Comparison of ENCODE assay signal across 18 cellular contexts in genomic region chr12:57170408-57170807, GRCh38. TPM values are rescaled to one million over a fixed set of nuclear protein-coding genes. Genes with fewer than 3 reads are reported as not detected.
DNase-seq lines count a peak whose midpoint lies in the region; ATAC-seq and TF ChIP-seq lines count a peak whose summit lies in the region.
"Had no signal": no experiment of that assay in that cellular context is flagged by ENCODE, and none has a peak within 500 bp of the region (broad histone marks: within the 10 kb centered on the region; RNA-seq: fewer than 3 reads in every experiment).

No MANE protein-coding gene starts in this region.

- H4K91ac ChIP-seq in IMR-90 (ENCODE audit: insufficient read depth, low read depth, low read length) = no peak overlapping the region

- no peak overlapping the region for H3K4me3 Mint-ChIP-seq in activated T-helper 2 cell treated with anti-CD3 and anti-CD28 coated beads, Interferon-gamma antibody, Interleukin-2, Interleukin-4, amounts not matched to agents 10 μg/mL and 5 μg/mL and 100 μg/mL, durations not matched to agents 14 hours and 24 hours and 36 hours (ENCODE audit: low read depth)
- no peak overlapping the region for H3K4me3 Mint-ChIP-seq in stimulated activated effector memory CD8-positive, alpha-beta T cell treated with anti-CD3 and anti-CD28 coated beads, Interleukin-12 subunit alpha, Interleukin-12 subunit beta, amount 100 ng/mL, for 72 hours
- H3K4me3 Mint-ChIP-seq: CD14-positive monocyte had no signal

- H4K5ac ChIP-seq in IMR-90 (ENCODE audit: low read depth, low read length) = no peak overlapping the region

- no peak overlapping the region for H3K23ac ChIP-seq in IMR-90 (ENCODE audit: low read depth, low read length)

- no TSS peak for BruUV-seq in IMR-90 (replicated peaks; lab: Mats Ljungman, UMichigan)

- H3K4me3 ChIP-seq in IMR-90 (ENCODE audit: insufficient read depth, low read depth, low read length) (no peak overlapping the region), dorsolateral prefrontal cortex (no peak overlapping the region), smooth muscle cell (no peak overlapping the region)
- H3K4me3 ChIP-seq: PC-9, SJCRH30 had no signal

- H3K9ac ChIP-seq in IMR-90 (ENCODE audit: low read depth, low read length) (no peak overlapping the region), smooth muscle cell (ENCODE audit: low read depth) (no peak overlapping the region)

- no peak overlapping the region for H2AK9ac ChIP-seq in IMR-90 (replicated peaks; ENCODE audit: low read depth, low read length, poor library complexity)

- WGBS in IMR-90 (ENCODE audit: extremely low coverage in 2 of 2, insufficient read length in 1 of 2), 2 experiments = no CpG with 5 or more reads among the region's 1 CpG
- 96% methylated on average over 1 of the region's 1 CpG for WGBS in smooth muscle cell (ENCODE audit: low lambda C conversion rate)

- no peak overlapping the region for H2AFZ ChIP-seq in IMR-90 (replicated peaks; ENCODE audit: low read length, poor library complexity)
- H2AFZ ChIP-seq in smooth muscle cell (ENCODE audit: low read depth) = no peak overlapping the region
- H2AFZ ChIP-seq: PC-9 had no signal

- TF ChIP-seq RAD21 in IMR-90 (IDR thresholded peaks at IDR 0.05; ENCODE audit: low read length) = no peak

- H3K79me1 ChIP-seq in IMR-90 (ENCODE audit: low read depth in 1 of 2, low read length in 2 of 2) = peaks cover 10 to 55% of the 10 kb centered on the region in 2 experiments

- no peak overlapping the region for H3K4ac ChIP-seq in IMR-90 (ENCODE audit: low read depth, low read length)

- no peak overlapping the region for H3K27ac Mint-ChIP-seq in activated T-helper 2 cell treated with anti-CD3 and anti-CD28 coated beads, Interferon-gamma antibody, Interleukin-2, Interleukin-4, amounts not matched to agents 10 μg/mL and 5 μg/mL and 100 μg/mL, durations not matched to agents 14 hours and 24 hours and 36 hours
- no peak overlapping the region for H3K27ac Mint-ChIP-seq in stimulated activated effector memory CD8-positive, alpha-beta T cell treated with anti-CD3 and anti-CD28 coated beads, Interleukin-12 subunit alpha, Interleukin-12 subunit beta, amount 100 ng/mL, for 72 hours

- no peak overlapping the region for H3K56ac ChIP-seq in IMR-90 (ENCODE audit: extremely low read depth, insufficient read depth, low read length)

- no peak overlapping the region for H2BK15ac ChIP-seq in IMR-90 (ENCODE audit: low read depth, low read length)

- H3K27ac ChIP-seq in IMR-90 (ENCODE audit: insufficient read depth, low read length) (no peak overlapping the region), dorsolateral prefrontal cortex (peak overlapping the region in 31 of 59 donors; percentile 2 to 81 (median 60)), smooth muscle cell (ENCODE audit: low read depth) (no peak overlapping the region)
- H3K27ac ChIP-seq: PC-9, SJCRH30 had no signal

- intact Hi-C loops in IMR-90 (cut with micrococcal nuclease) (no loop called here), dorsolateral prefrontal cortex (cut with DNase I) (no loop called here)
- intact Hi-C loops in activated T-helper 2 cell treated with anti-CD3 and anti-CD28 coated beads, Interferon-gamma antibody, Interleukin-2, Interleukin-4, amounts not matched to agents 10 μg/mL and 5 μg/mL and 100 μg/mL, durations not matched to agents 14 hours and 24 hours and 36 hours (cut with micrococcal nuclease) = no loop called here

- no peaks in the 10 kb centered on the region for H3K27me3 ChIP-seq in IMR-90 (ENCODE audit: control insufficient read depth, insufficient read depth, low read length)
- no peaks in the 10 kb centered on the region for H3K27me3 ChIP-seq in dorsolateral prefrontal cortex
- no peaks in the 10 kb centered on the region for H3K27me3 ChIP-seq in smooth muscle cell (ENCODE audit: low read depth)
- H3K27me3 ChIP-seq: SJCRH30 had no signal

- no peak overlapping the region for H2BK20ac ChIP-seq in IMR-90 (ENCODE audit: low read depth, low read length)

- CTCF ChIA-PET in IMR-90 (lab: Yijun Ruan, JAX) = interaction anchor here (0.6 kb wide), 1 partner anchor 49 kb away, joined by 3 read pairs; no protein-coding TSS in a partner anchor

- H2BK120ac ChIP-seq in IMR-90 (ENCODE audit: low read depth, low read length) = no peak overlapping the region

- no peak overlapping the region for H3K14ac ChIP-seq in IMR-90 (replicated peaks; ENCODE audit: low read depth, low read length)

- no peak for TF ChIP-seq POLR2A in IMR-90 (IDR thresholded peaks at IDR 0.05; ENCODE audit: low read depth, low read length)

- H4K20me1 ChIP-seq in IMR-90 (ENCODE audit: insufficient read depth, low read length) (peaks cover 56% of the 10 kb centered on the region), smooth muscle cell (ENCODE audit: low read depth) (peaks cover 88% of the 10 kb centered on the region)

- no peaks in the 10 kb centered on the region for H3K79me2 ChIP-seq in smooth muscle cell (ENCODE audit: low read depth)

- DNase-seq in IMR-90 = no peak
- no peak for DNase-seq in dorsolateral prefrontal cortex
- no peak for DNase-seq in activated T-helper 2 cell treated with anti-CD3 and anti-CD28 coated beads, Interferon-gamma antibody, Interleukin-2, Interleukin-4, amounts not matched to agents 10 μg/mL and 5 μg/mL and 100 μg/mL, durations not matched to agents 14 hours and 24 hours and 36 hours (ENCODE audit: low spot score)
- no peak for DNase-seq in smooth muscle cell (lab: John Stamatoyannopoulos, UW; ENCODE audit: unreplicated experiment)
- no peak for DNase-seq in stimulated activated effector memory CD8-positive, alpha-beta T cell treated with anti-CD3 and anti-CD28 coated beads, Interleukin-12 subunit alpha, Interleukin-12 subunit beta, amount 100 ng/mL, for 72 hours (ENCODE audit: low spot score in 2 of 2)
- DNase-seq: DMS79, Karpas-422, NCI-H1048, NCI-H1436, NCI-H1930, NCI-H345, NCI-H524 treated with DMSO at 0.1 percent for 48 hours, PC-9 had no signal

- TF ChIP-seq CTCF in IMR-90 (conservative IDR thresholded peaks at IDR 0.05; ENCODE audit: low read depth, low read length) = no peak
- no peak for TF ChIP-seq CTCF in dorsolateral prefrontal cortex (IDR thresholded peaks at IDR 0.05 in 54 of 56, conservative IDR thresholded peaks at IDR 0.05 in 2 of 56; ENCODE audit: low read depth in 1 of 56, partially characterized antibody in 56 of 56)
- TF ChIP-seq CTCF in smooth muscle cell (IDR thresholded peaks at IDR 0.05; ENCODE audit: borderline replicate concordance, insufficient read depth, poor library complexity, severe bottlenecking) = no peak

- no peaks in the 10 kb centered on the region for H3K27me3 Mint-ChIP-seq in activated T-helper 2 cell treated with anti-CD3 and anti-CD28 coated beads, Interferon-gamma antibody, Interleukin-2, Interleukin-4, amounts not matched to agents 10 μg/mL and 5 μg/mL and 100 μg/mL, durations not matched to agents 14 hours and 24 hours and 36 hours (ENCODE audit: low read depth)

- dilution Hi-C loops in IMR-90 (cut with HindIII; ENCODE audit: low sequenced_read_pairs, unreplicated experiment) = no loop called here

- H3K36me3 Mint-ChIP-seq in activated T-helper 2 cell treated with anti-CD3 and anti-CD28 coated beads, Interferon-gamma antibody, Interleukin-2, Interleukin-4, amounts not matched to agents 10 μg/mL and 5 μg/mL and 100 μg/mL, durations not matched to agents 14 hours and 24 hours and 36 hours (ENCODE audit: low read depth) = no peaks in the 10 kb centered on the region
- no peaks in the 10 kb centered on the region for H3K36me3 Mint-ChIP-seq in stimulated activated effector memory CD8-positive, alpha-beta T cell treated with anti-CD3 and anti-CD28 coated beads, Interleukin-12 subunit alpha, Interleukin-12 subunit beta, amount 100 ng/mL, for 72 hours

- peaks cover 3% of the 10 kb centered on the region for H3F3A ChIP-seq in smooth muscle cell (ENCODE audit: low read depth)

- in situ Hi-C loops in IMR-90 (cut with MboI; ENCODE audit: low sequenced_read_pairs) = no loop called here

- no peak overlapping the region for H4K8ac ChIP-seq in IMR-90 (ENCODE audit: low read depth in 2 of 2, low read length in 2 of 2)

- H3K4me1 Mint-ChIP-seq in activated T-helper 2 cell treated with anti-CD3 and anti-CD28 coated beads, Interferon-gamma antibody, Interleukin-2, Interleukin-4, amounts not matched to agents 10 μg/mL and 5 μg/mL and 100 μg/mL, durations not matched to agents 14 hours and 24 hours and 36 hours (ENCODE audit: low read depth) = peaks cover 6% of the 10 kb centered on the region
- H3K4me1 Mint-ChIP-seq in stimulated activated effector memory CD8-positive, alpha-beta T cell treated with anti-CD3 and anti-CD28 coated beads, Interleukin-12 subunit alpha, Interleukin-12 subunit beta, amount 100 ng/mL, for 72 hours = peaks cover 18% of the 10 kb centered on the region

- POLR2A ChIA-PET in IMR-90 (lab: Charles Lee; ENCODE audit: unreplicated experiment) = no interaction called here

- H2AK5ac ChIP-seq in IMR-90 (ENCODE audit: low read depth, low read length) = no peak overlapping the region

- H3K4me1 ChIP-seq in IMR-90 (ENCODE audit: control insufficient read depth, insufficient read depth, low read length) = peaks cover 12% of the 10 kb centered on the region
- no peaks in the 10 kb centered on the region for H3K4me1 ChIP-seq in smooth muscle cell (ENCODE audit: low read depth)

- no peak for ATAC-seq in IMR-90 (ENCODE audit: low read depth)
- no peak for ATAC-seq in stimulated activated effector memory CD8-positive, alpha-beta T cell treated with anti-CD3 and anti-CD28 coated beads, Interleukin-12 subunit alpha, Interleukin-12 subunit beta, amount 100 ng/mL, for 72 hours

- H3K9me3 ChIP-seq in IMR-90 (ENCODE audit: control insufficient read depth, insufficient read depth, low read length) (no peaks in the 10 kb centered on the region), smooth muscle cell (replicated peaks; ENCODE audit: low read depth) (no peaks in the 10 kb centered on the region)
- H3K9me3 ChIP-seq: SJCRH30 had no signal

- H2BK5ac ChIP-seq in IMR-90 (ENCODE audit: low read depth, low read length, poor library complexity, severe bottlenecking) = no peak overlapping the region

- H3K4me2 ChIP-seq in IMR-90 (ENCODE audit: low read depth, low read length) (no peak overlapping the region), smooth muscle cell (no peak overlapping the region)
- H3K4me2 ChIP-seq: PC-9 had no signal

- H3K9me3 Mint-ChIP-seq in activated T-helper 2 cell treated with anti-CD3 and anti-CD28 coated beads, Interferon-gamma antibody, Interleukin-2, Interleukin-4, amounts not matched to agents 10 μg/mL and 5 μg/mL and 100 μg/mL, durations not matched to agents 14 hours and 24 hours and 36 hours = no peaks in the 10 kb centered on the region
- no peaks in the 10 kb centered on the region for H3K9me3 Mint-ChIP-seq in stimulated activated effector memory CD8-positive, alpha-beta T cell treated with anti-CD3 and anti-CD28 coated beads, Interleukin-12 subunit alpha, Interleukin-12 subunit beta, amount 100 ng/mL, for 72 hours

- no peaks in the 10 kb centered on the region; the same call in 1 of the 2 replicates for H3K9me1 ChIP-seq in IMR-90 (ENCODE audit: insufficient read depth, low read length)

- H3K18ac ChIP-seq in IMR-90 (ENCODE audit: low read depth, low read length) = no peak overlapping the region

- H3K36me3 ChIP-seq in IMR-90 (ENCODE audit: control insufficient read depth, insufficient read depth, low read length) = peaks cover 86% of the 10 kb centered on the region
- H3K36me3 ChIP-seq in smooth muscle cell (ENCODE audit: low read depth) = no peaks in the 10 kb centered on the region
- H3K36me3 ChIP-seq: SJCRH30 had no signal

RNA-seq across cellular contexts. Expression of gene LRP1-AS, which starts 23.0 kb away (rescaled TPM):
- total RNA-seq in IMR-90 (2012; rRNA removed) (not detected in 2 replicates), dorsolateral prefrontal cortex (under 1 TPM in 2 of 120 experiments, not detected in 118; 0.76 to 0.81 TPM), smooth muscle cell (not detected in 2 replicates)
- polyA plus RNA-seq in IMR-90 (2012; rRNA removed) (not detected in 2 replicates), smooth muscle cell (not detected in 2 replicates)
- not detected in 2 replicates for polyA plus RNA-seq in IMR-90 (2012; cell fraction: cytosol; rRNA removed)
- polyA plus RNA-seq in IMR-90 (2012; cell fraction: nucleus; rRNA removed; ENCODE audit: low replicate concordance) = not detected in 2 replicates
- total RNA-seq in activated T-helper 2 cell treated with anti-CD3 and anti-CD28 coated beads, Interferon-gamma antibody, Interleukin-2, Interleukin-4, amounts not matched to agents 10 μg/mL and 5 μg/mL and 100 μg/mL, durations not matched to agents 14 hours and 24 hours and 36 hours = not detected in 2 replicates
- total RNA-seq: H1, MCF 10A, PC-9 had no signal
- polyA plus RNA-seq: AG04450, H1 had no signal

RNA-seq across cellular contexts. Expression of gene LRP1, which starts 42.1 kb away (rescaled TPM):
- 73.1 and 75.5 TPM in 2 replicates for total RNA-seq in IMR-90 (2012; rRNA removed)
- polyA plus RNA-seq in IMR-90 (2012; rRNA removed) = 142 and 155 TPM in 2 replicates
- polyA plus RNA-seq in IMR-90 (2012; cell fraction: cytosol; rRNA removed) = 119 and 250 TPM in 2 replicates
- polyA plus RNA-seq in IMR-90 (2012; cell fraction: nucleus; rRNA removed; ENCODE audit: low replicate concordance) = 252 and 565 TPM in 2 replicates
- total RNA-seq in dorsolateral prefrontal cortex = 100 to 1,000 TPM; 152 to 428 (median 234) TPM
- total RNA-seq in activated T-helper 2 cell treated with anti-CD3 and anti-CD28 coated beads, Interferon-gamma antibody, Interleukin-2, Interleukin-4, amounts not matched to agents 10 μg/mL and 5 μg/mL and 100 μg/mL, durations not matched to agents 14 hours and 24 hours and 36 hours = 1.8 and 2.1 TPM in 2 replicates
- total RNA-seq in smooth muscle cell = 80.3 and 95.4 TPM in 2 replicates
- 75.3 and 83.1 TPM in 2 replicates for polyA plus RNA-seq in smooth muscle cell

RNA-seq across cellular contexts. Expression of gene NXPH4, which starts 46.2 kb away (rescaled TPM):
- total RNA-seq in IMR-90 (2012; rRNA removed) (0.36 and 0.56 TPM in 2 replicates), dorsolateral prefrontal cortex (10 to 100 TPM in 3 of 120 experiments, 1 to 10 TPM in 113, under 1 TPM in 4; 0.56 to 14.0 (median 4.6) TPM), smooth muscle cell (1.6 and 3.9 TPM in 2 replicates)
- polyA plus RNA-seq in IMR-90 (2012; rRNA removed) (3.3 and 3.8 TPM in 2 replicates), smooth muscle cell (8.5 and 10.7 TPM in 2 replicates)
- 4.8 and 7.5 TPM in 2 replicates for polyA plus RNA-seq in IMR-90 (2012; cell fraction: cytosol; rRNA removed)
- 3.3 and 5.8 TPM in 2 replicates for polyA plus RNA-seq in IMR-90 (2012; cell fraction: nucleus; rRNA removed; ENCODE audit: low replicate concordance)
- 0.82 and 0.90 TPM in 2 replicates for total RNA-seq in activated T-helper 2 cell treated with anti-CD3 and anti-CD28 coated beads, Interferon-gamma antibody, Interleukin-2, Interleukin-4, amounts not matched to agents 10 μg/mL and 5 μg/mL and 100 μg/mL, durations not matched to agents 14 hours and 24 hours and 36 hours
- polyA plus RNA-seq: CD14-positive monocyte had no signal

RNA-seq across cellular contexts. Expression of gene SHMT2, which starts 59.1 kb away (rescaled TPM):
- total RNA-seq in IMR-90 (2012; rRNA removed) = 225 and 266 TPM in 2 replicates
- 302 and 364 TPM in 2 replicates for polyA plus RNA-seq in IMR-90 (2012; rRNA removed)
- polyA plus RNA-seq in IMR-90 (2012; cell fraction: cytosol; rRNA removed) = 201 and 323 TPM in 2 replicates
- 303 and 511 TPM in 2 replicates for polyA plus RNA-seq in IMR-90 (2012; cell fraction: nucleus; rRNA removed; ENCODE audit: low replicate concordance)
- total RNA-seq in dorsolateral prefrontal cortex = 10 to 100 TPM; 16.2 to 50.9 (median 31.5) TPM
- total RNA-seq in activated T-helper 2 cell treated with anti-CD3 and anti-CD28 coated beads, Interferon-gamma antibody, Interleukin-2, Interleukin-4, amounts not matched to agents 10 μg/mL and 5 μg/mL and 100 μg/mL, durations not matched to agents 14 hours and 24 hours and 36 hours = 295 and 307 TPM in 2 replicates
- 82.1 and 117 TPM in 2 replicates for total RNA-seq in smooth muscle cell
- 107 TPM in 2 replicates for polyA plus RNA-seq in smooth muscle cell

RNA-seq across cellular contexts. Expression of gene STAT6, which starts 59.2 kb away (rescaled TPM):
- 38.9 and 43.4 TPM in 2 replicates for total RNA-seq in IMR-90 (2012; rRNA removed)
- polyA plus RNA-seq in IMR-90 (2012; rRNA removed) = 88.8 and 96.9 TPM in 2 replicates
- polyA plus RNA-seq in IMR-90 (2012; cell fraction: cytosol; rRNA removed) = 44.8 and 69.4 TPM in 2 replicates
- polyA plus RNA-seq in IMR-90 (2012; cell fraction: nucleus; rRNA removed; ENCODE audit: low replicate concordance) = 334 and 370 TPM in 2 replicates
- 10 to 100 TPM; 30.1 to 85.6 (median 49.8) TPM for total RNA-seq in dorsolateral prefrontal cortex
- total RNA-seq in activated T-helper 2 cell treated with anti-CD3 and anti-CD28 coated beads, Interferon-gamma antibody, Interleukin-2, Interleukin-4, amounts not matched to agents 10 μg/mL and 5 μg/mL and 100 μg/mL, durations not matched to agents 14 hours and 24 hours and 36 hours = 333 and 341 TPM in 2 replicates
- 39.1 and 56.8 TPM in 2 replicates for total RNA-seq in smooth muscle cell
- 38.7 and 48.5 TPM in 2 replicates for polyA plus RNA-seq in smooth muscle cell

Comparison
In these comparisons a context has a peak if more than half of its experiments do, and no peak if none do; other contexts are left out.
1. H3K27ac ChIP-seq: peak in dorsolateral prefrontal cortex (31 of 59); none in IMR-90 (single experiment) and smooth muscle cell (single experiment).
2. RNA of gene LRP1, which starts 42.1 kb away (total RNA-seq): 152 to 428 TPM in dorsolateral prefrontal cortex, 80.3 to 95.4 TPM in smooth muscle cell and 73.1 to 75.5 TPM in IMR-90; 1.8 to 2.1 TPM in activated T-helper 2 cell treated with anti-CD3 and anti-CD28 coated beads, Interferon-gamma antibody, Interleukin-2, Interleukin-4, amounts not matched to agents 10 μg/mL and 5 μg/mL and 100 μg/mL, durations not matched to agents 14 hours and 24 hours and 36 hours; every median in the first group is over 10 times any median in the second.